In genomic region chr15:90756916-90757315, GRCh38 we compare ENCODE assay signal across 1 cellular context.
TF ChIP-seq lines count a peak whose summit lies in the region.

No MANE protein-coding gene starts in this region.

TF ChIP-seq in GM23338, 12 proteins besides CTCF, POLR2A, EP300 and RAD21 (continued from another document):
- no peak for TF ChIP-seq POLR2AphosphoS5 (IDR thresholded peaks at IDR 0.05; ENCODE audit: low read depth)
- no peak for TF ChIP-seq REST (IDR thresholded peaks at IDR 0.05; ENCODE audit: unreplicated experiment)
- no peak for TF ChIP-seq NANOG (IDR thresholded peaks at IDR 0.05; ENCODE audit: borderline replicate concordance)
- no peak for TF ChIP-seq JUNB (IDR thresholded peaks at IDR 0.05; ENCODE audit: unreplicated experiment)
TF ChIP-seq in GM23338: peak in this region for 0.
